In genomic region chr20:12913781-12914443, GRCh38 we compare ENCODE assay signal across 23 cellular contexts.
DNase-seq lines count a peak whose midpoint lies in the region; ATAC-seq, FAIRE-seq and TF ChIP-seq lines count a peak whose summit lies in the region.
"Had no signal": no experiment of that assay in that cellular context is flagged by ENCODE, and none has a peak within 500 bp of the region (broad histone marks: within the 10 kb centered on the region; RNA-seq: fewer than 3 reads in every experiment).

No MANE protein-coding gene starts in this region.

- peak overlapping the region; percentile 88 for H3K27ac Mint-ChIP-seq in progenitor cell of endocrine pancreas
- no peak overlapping the region for H3K27ac Mint-ChIP-seq in HFFc6
- H3K27ac Mint-ChIP-seq: CD14-positive monocyte; CD4-positive, alpha-beta memory T cell; CD4-positive, CD25-positive, alpha-beta regulatory T cell; CD8-positive, alpha-beta memory T cell had no signal

- H3K27ac ChIP-seq in A549 = no peak overlapping the region
- H3K27ac ChIP-seq: BLaER1 had no signal

- H3K4me1 Mint-ChIP-seq in progenitor cell of endocrine pancreas (ENCODE audit: low read depth) (peaks cover 26% of the 10 kb centered on the region), HFFc6 (ENCODE audit: low read depth) (no peaks in the 10 kb centered on the region)
- H3K4me1 Mint-ChIP-seq: CD14-positive monocyte; CD4-positive, alpha-beta memory T cell; CD4-positive, CD25-positive, alpha-beta regulatory T cell; CD8-positive, alpha-beta memory T cell had no signal

- H3K36me3 ChIP-seq in HAP-1 (replicated peaks) = no peaks in the 10 kb centered on the region
- H3K36me3 ChIP-seq: BE2C, BLaER1 had no signal

- TF ChIP-seq POLR2A in A549 (IDR thresholded peaks at IDR 0.05; ENCODE audit: low read length) = no peak

- no peak overlapping the region for H3K4me2 ChIP-seq in A549
- H3K4me2 ChIP-seq: BLaER1 had no signal

- no peak for TF ChIP-seq RAD21 in A549 (conservative IDR thresholded peaks at IDR 0.05 in 1 of 2, IDR thresholded peaks at IDR 0.05 in 1 of 2)

- TF ChIP-seq CTCF in A549 (IDR thresholded peaks at IDR 0.05) (no peak), progenitor cell of endocrine pancreas (IDR thresholded peaks at IDR 0.05; ENCODE audit: unreplicated experiment) (no peak), HFFc6 (IDR thresholded peaks at IDR 0.05) (no peak)

- no peak for TF ChIP-seq EP300 in A549 (IDR thresholded peaks at IDR 0.05)

- no peak overlapping the region for H3K4me3 Mint-ChIP-seq in progenitor cell of endocrine pancreas (ENCODE audit: low read depth)
- H3K4me3 Mint-ChIP-seq in HFFc6 = no peak overlapping the region
- H3K4me3 Mint-ChIP-seq: CD14-positive monocyte; CD4-positive, alpha-beta memory T cell; CD4-positive, CD25-positive, alpha-beta regulatory T cell; CD8-positive, alpha-beta memory T cell had no signal

- H3K4me1 ChIP-seq in A549 = no peaks in the 10 kb centered on the region
- H3K4me1 ChIP-seq in HAP-1 = peaks cover 47% of the 10 kb centered on the region
- H3K4me1 ChIP-seq: BE2C, BLaER1 had no signal

- H3K27me3 Mint-ChIP-seq in progenitor cell of endocrine pancreas (no peaks in the 10 kb centered on the region), HFFc6 (ENCODE audit: insufficient read depth) (no peaks in the 10 kb centered on the region)
- H3K27me3 Mint-ChIP-seq: CD4-positive, alpha-beta memory T cell had no signal

- CTCF ChIA-PET in A549 (lab: Yijun Ruan, JAX) = interaction anchor here (0.9 kb wide), 1 partner anchor 11 kb away, joined by 3 read pairs; no protein-coding TSS in a partner anchor

- ATAC-seq in A549 = no peak
- ATAC-seq: GM12878 had no signal

- no peaks in the 10 kb centered on the region for H3K9me3 ChIP-seq in A549
- H3K9me3 ChIP-seq in HAP-1 = no peaks in the 10 kb centered on the region
- H3K9me3 ChIP-seq: BE2C, BLaER1 had no signal

- H3K4me3 ChIP-seq in A549 = no peak overlapping the region
- H3K4me3 ChIP-seq in HAP-1 = no peak overlapping the region
- H3K4me3 ChIP-seq: BLaER1, GM12878 had no signal

- peak; percentile 59 for FAIRE-seq in A549 (lab: Jason Lieb, UNC)
- FAIRE-seq: A204.1, GM12878, GM12892, GM18507 had no signal

- no peak for DNase-seq in A549 (ENCODE audit: low read depth in 1 of 2, low spot score in 1 of 2)
- peak; percentile 34 to 98 for DNase-seq in HAP-1 (ENCODE audit: low spot score in 2 of 2)
- DNase-seq in progenitor cell of endocrine pancreas (ENCODE audit: low spot score, unreplicated experiment) = no peak
- DNase-seq in HFFc6 = no peak
- no peak for DNase-seq in NCI-H1930 (lab: John Stamatoyannopoulos, UW)
- DNase-seq: 8988T; BE2C; C1 segment of cervical spinal cord; CD4-positive, alpha-beta memory T cell; CD4-positive, CD25-positive, alpha-beta regulatory T cell; CD8-positive, alpha-beta memory T cell; COR-L47; DMS 273 treated with DMSO at 0.1 percent for 48 hours; DMS79; DND-41; EL; GDM1 had no signal

- POLR2A ChIA-PET in A549 (lab: Yijun Ruan, JAX) = no interaction called here

- WGBS in A549 (ENCODE audit: missing lambda C conversion rate) = 24% methylated on average over 2 of the region's 2 CpGs

- H3K27me3 ChIP-seq in HAP-1 (ENCODE audit: low read depth) = no peaks in the 10 kb centered on the region
- H3K27me3 ChIP-seq: BLaER1 had no signal

- H3K36me3 Mint-ChIP-seq in progenitor cell of endocrine pancreas (ENCODE audit: insufficient read depth) (no peaks in the 10 kb centered on the region), HFFc6 (ENCODE audit: low read depth) (peaks cover 4% of the 10 kb centered on the region; the same call in 1 of the 2 replicates)
- H3K36me3 Mint-ChIP-seq: CD14-positive monocyte; CD4-positive, alpha-beta memory T cell; CD4-positive, CD25-positive, alpha-beta regulatory T cell; CD8-positive, alpha-beta memory T cell had no signal

- H3K9me3 Mint-ChIP-seq in progenitor cell of endocrine pancreas (ENCODE audit: low read depth) = peaks cover 5% of the 10 kb centered on the region
- peaks cover 26% of the 10 kb centered on the region for H3K9me3 Mint-ChIP-seq in HFFc6
- H3K9me3 Mint-ChIP-seq: CD14-positive monocyte had no signal

- in situ Hi-C loops in HAP-1 (cut with MboI; ENCODE audit: low sequenced_read_pairs) = no loop called here

TF ChIP-seq in A549, 52 proteins besides CTCF, POLR2A, EP300 and RAD21:
- TF ChIP-seq RARB (CRISPR knock-in tag; IDR thresholded peaks at IDR 0.05) (no peak), MAZ (IDR thresholded peaks at IDR 0.05; ENCODE audit: borderline replicate concordance, low read depth, low read length) (no peak), ELK1 (IDR thresholded peaks at IDR 0.05; ENCODE audit: low read depth, low read length) (no peak), ZC3H11A (IDR thresholded peaks at IDR 0.05) (no peak), CHD4 (IDR thresholded peaks at IDR 0.05; ENCODE audit: borderline replicate concordance) (no peak), NFE2L2 (conservative IDR thresholded peaks at IDR 0.05; ENCODE audit: low read length) (no peak), REST (IDR thresholded peaks at IDR 0.05) (no peak), ATOH8 (CRISPR knock-in tag; IDR thresholded peaks at IDR 0.05; ENCODE audit: low read depth) (no peak)
TF ChIP-seq in A549: peak in this region for 0.

Comparison
In these comparisons a context has a peak if more than half of its experiments do, and no peak if none do; other contexts are left out.
1. DNase-seq: peak in HAP-1 (2 of 2); none in A549 (0 of 2), progenitor cell of endocrine pancreas (single experiment), HFFc6 (single experiment) and NCI-H1930 (0 of 2).